9 cellular contexts compared by ENCODE assay signal in genomic region chr4:82865592-82865991, GRCh38. TPM values are rescaled to one million over a fixed set of nuclear protein-coding genes. Genes with fewer than 3 reads are reported as not detected.
DNase-seq lines count a peak whose midpoint lies in the region; ATAC-seq, FAIRE-seq and TF ChIP-seq lines count a peak whose summit lies in the region.
"Had no signal": no experiment of that assay in that cellular context is flagged by ENCODE, and none has a peak within 500 bp of the region (broad histone marks: within the 10 kb centered on the region; RNA-seq: fewer than 3 reads in every experiment).

No MANE protein-coding gene starts in this region.

- peaks cover 0 to 22% of the 10 kb centered on the region in 2 donors for H3K4me1 ChIP-seq in left lung

- peak; percentile 90 for ATAC-seq in left lung

- no peak for FAIRE-seq in HTR-8/SVneo (lab: Jason Lieb, UNC)

- intact Hi-C loops in left lung (cut with DNase I) (no loop called here), head of caudate nucleus (cut with DNase I) (no loop called here)

- no peaks in the 10 kb centered on the region for H3K9me3 ChIP-seq in left lung

- H3K36me3 ChIP-seq in left lung, result peaks cover 4 to 96% of the 10 kb centered on the region in 2 donors

- no peaks in the 10 kb centered on the region for H3K27me3 ChIP-seq in left lung

- POLR2A ChIA-PET in GM10248 (lab: Yijun Ruan, JAX), result interaction anchor here (0.6 to 0.7 kb wide), 2 partner anchors 23 to 589 kb away, joined by 4 to 6 read pairs; no protein-coding TSS in a partner anchor

- CTCF ChIA-PET in GM10248 (lab: Yijun Ruan, JAX), result interaction anchor here (1.1 to 3.0 kb wide), 4 partner anchors 13 to 21 kb away, joined by 3 to 6 read pairs (median 4); no protein-coding TSS in a partner anchor

- H3K4me3 ChIP-seq in left lung, result no peak overlapping the region

- peak overlapping the region; percentile 53 to 66 for H3K27ac ChIP-seq in left lung
- H3K27ac ChIP-seq: VCaP had no signal

- TF ChIP-seq CTCF in left lung (IDR thresholded peaks at IDR 0.05), result no peak
- no peak for TF ChIP-seq CTCF in GM10248 (IDR thresholded peaks at IDR 0.05; ENCODE audit: control extremely low read depth, extremely low read depth, low read depth, missing control alignments)

- DNase-seq in AG08396 (ENCODE audit: low spot score) (peak; percentile 38), HTR-8/SVneo (ENCODE audit: insufficient read length, low spot score) (peak; percentile 25), amniotic stem cell (lab: John Stamatoyannopoulos, UW) (peak; percentile 84), left lung (no peak), GM10248 (ENCODE audit: extremely low spot score) (no peak), SHP77 (lab: John Stamatoyannopoulos, UW) (no peak), head of caudate nucleus (no peak), NCI-H2196 (lab: John Stamatoyannopoulos, UW; ENCODE audit: unreplicated experiment) (no peak)

RNA-seq across cellular contexts. Expression of gene SEC31A, which starts 25.4 kb away (rescaled TPM):
- total RNA-seq in left lung, result 100 to 1,000 TPM; 224 to 278 TPM

RNA-seq across cellular contexts. Expression of gene THAP9, which starts 34.9 kb away (rescaled TPM):
- 1 to 10 TPM; 2.1 to 3.5 TPM for total RNA-seq in left lung

Comparison
In these comparisons a context has a peak if more than half of its experiments do, and no peak if none do; other contexts are left out.
1. DNase-seq: peak in AG08396 (single experiment), HTR-8/SVneo (single experiment) and amniotic stem cell (single experiment); none in left lung (0 of 2), GM10248 (single experiment), SHP77 (0 of 2), head of caudate nucleus (0 of 42) and NCI-H2196 (single experiment).